ENCODE assay signal across 12 cellular contexts in the genomic region with DNA sequence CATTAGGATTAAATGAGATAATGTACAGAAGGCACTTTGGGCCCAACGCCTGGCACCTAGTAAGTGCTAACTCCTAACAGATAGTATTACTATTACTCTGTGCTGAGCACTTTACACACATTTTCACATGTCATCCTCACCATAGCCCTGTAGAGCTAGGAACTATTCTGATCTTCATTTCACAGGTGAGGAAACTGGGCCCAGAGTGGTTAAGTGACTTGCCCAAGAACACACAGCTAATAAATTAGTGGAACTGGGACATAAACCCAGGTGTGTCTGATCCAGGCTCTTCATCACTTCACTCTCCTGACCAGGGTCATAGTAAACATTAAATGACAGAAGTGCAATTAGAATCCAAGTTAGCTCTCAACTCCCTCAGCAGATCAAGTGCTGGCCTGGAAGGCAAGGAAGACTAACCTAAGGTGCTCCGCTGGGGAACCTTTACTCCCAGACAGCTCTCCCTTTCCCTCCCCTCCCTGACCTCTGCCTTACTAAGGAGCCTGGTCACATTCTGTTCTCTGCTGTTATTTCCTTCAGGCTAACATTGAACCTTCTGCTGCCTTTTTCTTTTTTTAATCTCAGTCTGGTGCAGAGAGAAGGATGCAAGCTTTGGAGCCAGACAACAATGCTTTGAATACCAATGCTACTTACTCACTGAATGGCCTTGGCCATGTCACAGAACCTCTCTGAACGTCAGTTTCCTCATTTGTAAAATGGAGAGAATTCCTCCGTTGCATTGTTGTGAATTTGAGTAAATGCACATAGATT.
DNase-seq lines count a peak whose midpoint lies in the region; ATAC-seq lines count a peak whose summit lies in the region.
"Had no signal": no experiment of that assay in that cellular context is flagged by ENCODE, and none has a peak within 500 bp of the region (broad histone marks: within the 10 kb centered on the region; RNA-seq: fewer than 3 reads in every experiment).

No MANE protein-coding gene starts in this region.

- ATAC-seq in HG02885 (IDR thresholded peaks at IDR 0.05; ENCODE audit: poor library complexity, unreplicated experiment) = no peak
- ATAC-seq: activated CD8-positive, alpha-beta T cell treated with anti-CD3 and anti-CD28 coated beads, Interleukin-2, amount 10 ng/mL, durations not matched to agents 7 days and 5 days; stimulated activated naive CD8-positive, alpha-beta T cell treated with anti-CD3 and anti-CD28 coated beads, Interleukin-15, amount 100 ng/mL, for 72 hours had no signal

- no peak overlapping the region for H3K4me3 ChIP-seq in skeletal muscle cell (ENCODE audit: low read depth, low read length)

- peak; percentile 37 for DNase-seq in ELF-1 (ENCODE audit: low read depth, low spot score)
- DNase-seq in amniotic stem cell (lab: John Stamatoyannopoulos, UW) = peak; percentile 37
- peak; percentile 59 for DNase-seq in foreskin melanocyte
- DNase-seq in skeletal muscle cell (ENCODE audit: low read depth) = peak; percentile 47
- no peak for DNase-seq in iPS-NIHi7 (ENCODE audit: extremely low spot score)
- DNase-seq in NCI-H1048 (lab: John Stamatoyannopoulos, UW) = no peak
- no peak for DNase-seq in activated CD4-positive, alpha-beta T cell treated with anti-CD3 and anti-CD28 coated beads for 1 hour
- DNase-seq: activated CD8-positive, alpha-beta T cell treated with anti-CD3 and anti-CD28 coated beads, Interleukin-2, amount 10 ng/mL, durations not matched to agents 7 days and 5 days; CD4-positive, alpha-beta T cell; NCI-H345; stimulated activated naive CD8-positive, alpha-beta T cell treated with anti-CD3 and anti-CD28 coated beads, Interleukin-15, amount 100 ng/mL, for 72 hours had no signal

Comparison
In these comparisons a context has a peak if more than half of its experiments do, and no peak if none do; other contexts are left out.
1. DNase-seq: peak in ELF-1 (single experiment), amniotic stem cell (single experiment), foreskin melanocyte (single experiment) and skeletal muscle cell (single experiment); none in iPS-NIHi7 (single experiment), NCI-H1048 (single experiment) and activated CD4-positive, alpha-beta T cell treated with anti-CD3 and anti-CD28 coated beads for 1 hour (single experiment).